In genomic region chr2:146927080-146927714, GRCh38 we compare ENCODE assay signal across 9 cellular contexts.
DNase-seq lines count a peak whose midpoint lies in the region; TF ChIP-seq lines count a peak whose summit lies in the region.
"Had no signal": no experiment of that assay in that cellular context is flagged by ENCODE, and none has a peak within 500 bp of the region (broad histone marks: within the 10 kb centered on the region; RNA-seq: fewer than 3 reads in every experiment).

No MANE protein-coding gene starts in this region.

- no peak for TF ChIP-seq POLR2A in ovary (IDR thresholded peaks at IDR 0.05)

- H3K27ac ChIP-seq in HEK293 (ENCODE audit: extremely low read depth, low read depth, low read length), result no peak overlapping the region
- H3K27ac ChIP-seq in RWPE1, result no peak overlapping the region
- no peak overlapping the region for H3K27ac ChIP-seq in ovary
- H3K27ac ChIP-seq: thoracic aorta had no signal

- H3K36me3 ChIP-seq in BE2C, result no peaks in the 10 kb centered on the region
- H3K36me3 ChIP-seq in HEK293 (ENCODE audit: control insufficient read depth in 2 of 2, insufficient read depth in 1 of 2, low read length in 2 of 2), result no peaks in the 10 kb centered on the region
- H3K36me3 ChIP-seq in ovary, result no peaks in the 10 kb centered on the region
- H3K36me3 ChIP-seq: thoracic aorta had no signal

- intact Hi-C loops in ovary (cut with DNase I), result no loop called here

- 34 to 36% (median 35%) methylated on average over 3 of the region's 3 CpGs for WGBS in ovary, 3 donors

- POLR2A ChIA-PET in HEK293 (lab: Yijun Ruan, JAX) (no interaction called here), RWPE1 (lab: Yijun Ruan, JAX; ENCODE audit: low non-redundant PET) (no interaction called here)

- H3K4me1 ChIP-seq in BE2C (no peaks in the 10 kb centered on the region), HEK293 (ENCODE audit: control insufficient read depth, insufficient read depth, low read length) (no peaks in the 10 kb centered on the region), ovary (ENCODE audit: insufficient read depth) (no peaks in the 10 kb centered on the region)

- CTCF ChIA-PET in HEK293 (lab: Yijun Ruan, JAX) (interaction anchor here (0.5 to 1.7 kb wide), 13 partner anchors 9 to 983 kb away, joined by 3 to 17 read pairs (median 4); no protein-coding TSS in a partner anchor), RWPE1 (lab: Yijun Ruan, JAX) (interaction anchor here (0.5 to 1.0 kb wide), 7 partner anchors 23 to 1231 kb away, joined by 3 to 6 read pairs (median 4); no protein-coding TSS in a partner anchor)

- TF ChIP-seq EP300 in ovary (IDR thresholded peaks at IDR 0.05), result no peak

- DNase-seq in BE2C (peak; percentile 7), RWPE1 (ENCODE audit: low spot score) (peak; percentile 46), foreskin fibroblast (peak; percentile 76 to 92), ovary (peak in 4 of 5 donors; percentile 30 to 55 (median 35)), amniotic stem cell (lab: John Stamatoyannopoulos, UW) (no peak), DMS79 (lab: John Stamatoyannopoulos, UW) (no peak)
- no peak for DNase-seq in activated CD4-positive, CD25-positive, alpha-beta regulatory T cell treated with anti-CD3 and anti-CD28 coated beads, Interleukin-2, amount 50 U/mL, for 72 hours

- H3K4me3 ChIP-seq in BE2C (ENCODE audit: low read depth, low read length) (no peak overlapping the region), HEK293 (ENCODE audit: low read depth, low read length) (no peak overlapping the region), foreskin fibroblast (ENCODE audit: low read depth in 1 of 2, low read length in 2 of 2) (no peak overlapping the region), ovary (no peak overlapping the region)
- H3K4me3 ChIP-seq: thoracic aorta had no signal

- H3K9me3 ChIP-seq in BE2C, result no peaks in the 10 kb centered on the region
- H3K9me3 ChIP-seq in HEK293 (ENCODE audit: control insufficient read depth, insufficient read depth, low read depth, low read length), result no peaks in the 10 kb centered on the region
- H3K9me3 ChIP-seq in ovary, result no peaks in the 10 kb centered on the region
- H3K9me3 ChIP-seq: thoracic aorta had no signal

- H3K27me3 ChIP-seq in BE2C, result no peaks in the 10 kb centered on the region
- no peaks in the 10 kb centered on the region for H3K27me3 ChIP-seq in ovary

- no peak for TF ChIP-seq CTCF in BE2C (IDR thresholded peaks at IDR 0.05; ENCODE audit: low read depth, low read length)
- peak; percentile 71 for TF ChIP-seq CTCF in HEK293 (tag by site-specific recombination; IDR thresholded peaks at IDR 0.05)
- peak; percentile 77 for TF ChIP-seq CTCF in RWPE1 (conservative IDR thresholded peaks at IDR 0.05; ENCODE audit: low read depth)
- TF ChIP-seq CTCF in foreskin fibroblast (IDR thresholded peaks at IDR 0.05; ENCODE audit: low read depth, low read length), result peak; percentile 68
- TF ChIP-seq CTCF in ovary (IDR thresholded peaks at IDR 0.05), result peak in 1 of 3 donors; percentile 23

TF ChIP-seq in HEK293, 187 proteins besides CTCF, POLR2A, EP300 and RAD21:
- TF ChIP-seq ZNF426 (tag by site-specific recombination; IDR thresholded peaks at IDR 0.05), result no peak
- peak; percentile 64; the same call in 1 of the 2 replicates for TF ChIP-seq ZNF561 (tag by site-specific recombination; IDR thresholded peaks at IDR 0.05; ENCODE audit: borderline replicate concordance)
- TF ChIP-seq REST (tag by site-specific recombination; IDR thresholded peaks at IDR 0.05), result peak; percentile 53; the same call in 1 of the 2 replicates
- no peak for TF ChIP-seq ZNF768 (tag by site-specific recombination; IDR thresholded peaks at IDR 0.05)
- TF ChIP-seq ZNF654 (tag by site-specific recombination; IDR thresholded peaks at IDR 0.05; ENCODE audit: low read depth), result peak; percentile 68

Comparison
In these comparisons a context has a peak if more than half of its experiments do, and no peak if none do; other contexts are left out.
1. DNase-seq: peak in BE2C (single experiment), RWPE1 (single experiment), foreskin fibroblast (2 of 2) and ovary (4 of 5); none in activated CD4-positive, CD25-positive, alpha-beta regulatory T cell treated with anti-CD3 and anti-CD28 coated beads, Interleukin-2, amount 50 U/mL, for 72 hours (single experiment), amniotic stem cell (single experiment) and DMS79 (single experiment).